ENCODE assay signal across 8 cellular contexts in genomic region chr5:10856646-10857332, GRCh38.
DNase-seq lines count a peak whose midpoint lies in the region; ATAC-seq and TF ChIP-seq lines count a peak whose summit lies in the region.

No MANE protein-coding gene starts in this region.

- H3K27me3 ChIP-seq in CD4-positive, alpha-beta T cell (ENCODE audit: control insufficient read depth, insufficient read depth, low read length): peaks cover 4% of the 10 kb centered on the region
- H3K27me3 ChIP-seq in tibial nerve: no peaks in the 10 kb centered on the region

- H3K27me3 Mint-ChIP-seq in CD4-positive, alpha-beta T cell: peaks cover 13% of the 10 kb centered on the region
- H3K27me3 Mint-ChIP-seq in memory B cell: peaks cover 10% of the 10 kb centered on the region

- no peak for ATAC-seq in CD4-positive, alpha-beta T cell (ENCODE audit: poor library complexity)
- ATAC-seq in HG02642 (IDR thresholded peaks at IDR 0.05; ENCODE audit: poor library complexity, unreplicated experiment) (peak; percentile 61), SK-N-SH treated with all-trans-retinoic acid at 6 μM for 48 hours (peak; percentile 92), memory B cell (ENCODE audit: low read depth) (peak; percentile 31), GM19463 (IDR thresholded peaks at IDR 0.05; ENCODE audit: unreplicated experiment) (no peak), esophagus mucosa (no peak)

- H3K4me1 Mint-ChIP-seq in CD4-positive, alpha-beta T cell (ENCODE audit: low read depth): no peaks in the 10 kb centered on the region
- peaks cover 16% of the 10 kb centered on the region for H3K4me1 Mint-ChIP-seq in memory B cell

- no peak overlapping the region for H3K4me3 ChIP-seq in tibial nerve

- H3K36me3 ChIP-seq in tibial nerve: no peaks in the 10 kb centered on the region

- no peaks in the 10 kb centered on the region for H3K9me3 Mint-ChIP-seq in CD4-positive, alpha-beta T cell
- no peaks in the 10 kb centered on the region for H3K9me3 Mint-ChIP-seq in memory B cell

- intact Hi-C loops in CD4-positive, alpha-beta T cell (cut with DNase I, micrococcal nuclease): no loop called here

- H3K36me3 Mint-ChIP-seq in CD4-positive, alpha-beta T cell (ENCODE audit: low read depth): no peaks in the 10 kb centered on the region
- no peaks in the 10 kb centered on the region for H3K36me3 Mint-ChIP-seq in memory B cell

- TF ChIP-seq CTCF in CD4-positive, alpha-beta T cell (IDR thresholded peaks at IDR 0.05): peak; percentile 54
- peak; percentile 64 to 84 (median 74) for TF ChIP-seq CTCF in tibial nerve (IDR thresholded peaks at IDR 0.05)

- CTCF ChIA-PET in CD4-positive, alpha-beta T cell (lab: Charles Lee): no interaction called here

- no peaks in the 10 kb centered on the region for H3K9me3 ChIP-seq in CD4-positive, alpha-beta T cell (ENCODE audit: control insufficient read depth, low read length)
- no peaks in the 10 kb centered on the region for H3K9me3 ChIP-seq in tibial nerve

- POLR2A ChIA-PET in CD4-positive, alpha-beta T cell (lab: Charles Lee): no interaction called here

- TF ChIP-seq EP300 in tibial nerve (IDR thresholded peaks at IDR 0.05): no peak

- TF ChIP-seq POLR2A in tibial nerve (IDR thresholded peaks at IDR 0.05): no peak

- H3K4me3 Mint-ChIP-seq in CD4-positive, alpha-beta T cell: no peak overlapping the region
- no peak overlapping the region for H3K4me3 Mint-ChIP-seq in memory B cell

- peaks cover 0 to 35% (median 9%) of the 10 kb centered on the region in 4 donors for H3K4me1 ChIP-seq in tibial nerve

- no peak overlapping the region for H3K27ac ChIP-seq in CD4-positive, alpha-beta T cell (ENCODE audit: low read depth, low read length)
- no peak overlapping the region for H3K27ac ChIP-seq in tibial nerve

- 11 to 16% methylated on average over 16 of the region's 16 CpGs for WGBS in tibial nerve, 2 donors

- no peak overlapping the region for H3K27ac Mint-ChIP-seq in CD4-positive, alpha-beta T cell
- H3K27ac Mint-ChIP-seq in memory B cell: no peak overlapping the region

- DNase-seq in CD4-positive, alpha-beta T cell: peak in 5 of 10 experiments; percentile 4 to 37 (median 6)
- peak; percentile 11 to 33 for DNase-seq in dermis microvascular lymphatic vessel endothelial cell (ENCODE audit: low read depth in 2 of 2)
- DNase-seq in memory B cell (ENCODE audit: low spot score in 2 of 2): peak; percentile 25 to 38
- DNase-seq in tibial nerve (ENCODE audit: low spot score in 2 of 2): peak in 1 of 2 donors; percentile 38

TF ChIP-seq in SK-N-SH treated with all-trans-retinoic acid at 6 μM for 48 hours, 23 proteins besides CTCF, POLR2A, EP300 and RAD21:
- TF ChIP-seq TOX (CRISPR knock-in tag; IDR thresholded peaks at IDR 0.05; ENCODE audit: borderline replicate concordance) (no peak), ZFP3 (CRISPR knock-in tag; IDR thresholded peaks at IDR 0.05) (no peak), PATZ1 (CRISPR knock-in tag; IDR thresholded peaks at IDR 0.05; ENCODE audit: borderline replicate concordance) (no peak), SNAI2 (CRISPR knock-in tag; IDR thresholded peaks at IDR 0.05) (no peak), ZFP30 (CRISPR knock-in tag; IDR thresholded peaks at IDR 0.05) (no peak), ESRRG (CRISPR knock-in tag; IDR thresholded peaks at IDR 0.05) (no peak), ZC3H10 (CRISPR knock-in tag; IDR thresholded peaks at IDR 0.05) (no peak), ZNF8 (CRISPR knock-in tag; IDR thresholded peaks at IDR 0.05) (no peak), TSHZ2 (CRISPR knock-in tag; IDR thresholded peaks at IDR 0.05) (no peak), POU6F1 (CRISPR knock-in tag; IDR thresholded peaks at IDR 0.05; ENCODE audit: borderline replicate concordance, low read depth) (no peak), BACH2 (CRISPR knock-in tag; IDR thresholded peaks at IDR 0.05; ENCODE audit: borderline replicate concordance) (no peak), OSR1 (CRISPR knock-in tag; IDR thresholded peaks at IDR 0.05) (no peak), ISL1 (CRISPR knock-in tag; IDR thresholded peaks at IDR 0.05) (no peak), CSRNP3 (CRISPR knock-in tag; IDR thresholded peaks at IDR 0.05) (no peak), TCF4 (CRISPR knock-in tag; IDR thresholded peaks at IDR 0.05; ENCODE audit: borderline replicate concordance) (no peak)

Comparison
In these comparisons a context has a peak if more than half of its experiments do, and no peak if none do; other contexts are left out.
1. ATAC-seq: peak in HG02642 (single experiment), SK-N-SH treated with all-trans-retinoic acid at 6 μM for 48 hours (single experiment) and memory B cell (single experiment); none in CD4-positive, alpha-beta T cell (single experiment), GM19463 (single experiment) and esophagus mucosa (single experiment).